ENCODE assay signal across 10 cellular contexts in the genomic region with DNA sequence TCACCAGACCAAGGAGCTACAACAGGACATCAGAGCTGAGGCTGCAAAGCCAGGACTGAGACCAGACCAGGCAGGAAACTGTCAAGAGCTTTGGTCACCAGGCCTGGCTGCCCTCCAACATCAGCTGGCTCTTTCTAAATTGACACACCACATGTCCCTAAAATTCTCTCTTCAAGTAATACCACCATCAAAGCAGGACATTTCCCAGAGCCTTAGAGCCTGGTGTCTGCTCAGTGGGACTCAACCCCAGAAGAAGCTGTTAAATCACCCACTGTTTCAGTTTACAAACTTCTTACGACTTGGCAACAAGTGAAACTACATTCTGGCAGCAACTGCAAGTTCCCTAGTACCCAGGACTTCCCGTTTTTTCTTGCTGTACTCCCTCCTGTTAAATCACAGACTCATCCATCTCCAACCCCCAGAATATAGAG. TPM values are rescaled to one million over a fixed set of nuclear protein-coding genes. Genes with fewer than 3 reads are reported as not detected.
DNase-seq lines count a peak whose midpoint lies in the region; ATAC-seq and TF ChIP-seq lines count a peak whose summit lies in the region.
"Had no signal": no experiment of that assay in that cellular context is flagged by ENCODE, and none has a peak within 500 bp of the region (broad histone marks: within the 10 kb centered on the region; RNA-seq: fewer than 3 reads in every experiment).

No MANE protein-coding gene starts in this region.

- H3K9me3 ChIP-seq in muscle layer of colon (ENCODE audit: low read length) = no peaks in the 10 kb centered on the region
- H3K9me3 ChIP-seq in CD4-positive, alpha-beta T cell (ENCODE audit: control insufficient read depth, low read length) = no peaks in the 10 kb centered on the region

- peaks cover 26% of the 10 kb centered on the region for H3K27me3 Mint-ChIP-seq in CD4-positive, alpha-beta T cell

- intact Hi-C loops in CD4-positive, alpha-beta T cell (cut with DNase I, micrococcal nuclease) = loop anchor here in 1 of 2 experiments (5.0 to 10.0 kb wide), 2 partner anchors 146 to 618 kb away; no protein-coding TSS in a partner anchor

- H3K9ac ChIP-seq in muscle layer of colon (ENCODE audit: low read length) = no peak overlapping the region

- H3K4me1 Mint-ChIP-seq in CD4-positive, alpha-beta T cell (ENCODE audit: low read depth) = peaks cover 13% of the 10 kb centered on the region

- peaks cover 49% of the 10 kb centered on the region for H3K4me1 ChIP-seq in muscle layer of colon (ENCODE audit: insufficient read depth, low read length)

- H3K27ac Mint-ChIP-seq in CD4-positive, alpha-beta T cell = no peak overlapping the region
- H3K27ac Mint-ChIP-seq in activated naive CD4-positive, alpha-beta T cell treated with anti-CD3 and anti-CD28 coated beads, Interleukin-2, amount 50 U/mL, for 72 hours = no peak overlapping the region

- DNase-seq in AG08395 (ENCODE audit: low spot score) (peak; percentile 19), NCI-H2029 treated with DMSO at 0.1 percent for 48 hours (lab: John Stamatoyannopoulos, UW) (peak; percentile 31), dermis microvascular lymphatic vessel endothelial cell (ENCODE audit: low read depth in 2 of 2) (peak; percentile 44 to 68)
- no peak for DNase-seq in CD4-positive, alpha-beta T cell
- no peak for DNase-seq in activated naive CD4-positive, alpha-beta T cell treated with anti-CD3 and anti-CD28 coated beads, Interleukin-2, amount 50 U/mL, for 72 hours (ENCODE audit: low spot score in 2 of 2)
- DNase-seq in stimulated activated CD4-positive, alpha-beta T cell treated with anti-CD3 and anti-CD28 coated beads, Interleukin-4, amount 100 ng/mL, for 4 hours = no peak
- DNase-seq: glutamatergic neuron; stimulated activated CD8-positive, alpha-beta memory T cell treated with anti-CD3 and anti-CD28 coated beads, Interleukin-4, amount 100 ng/mL, for 48 hours had no signal

- H3K4me3 ChIP-seq in muscle layer of colon (ENCODE audit: low read depth in 1 of 2, low read length in 2 of 2) = peak overlapping the region in 1 of 2 donors; percentile 16

- no peak for ATAC-seq in CD4-positive, alpha-beta T cell (ENCODE audit: poor library complexity)
- no peak for ATAC-seq in activated CD4-positive, CD25-positive, alpha-beta regulatory T cell treated with anti-CD3 and anti-CD28 coated beads, Interleukin-2, amount 50 U/mL, for 24 hours
- ATAC-seq in activated naive CD4-positive, alpha-beta T cell treated with anti-CD3 and anti-CD28 coated beads, Interleukin-2, amount 50 U/mL, for 72 hours = no peak

- H3K27ac ChIP-seq in muscle layer of colon (ENCODE audit: low read depth, low read length) = peak overlapping the region; percentile 49
- no peak overlapping the region for H3K27ac ChIP-seq in CD4-positive, alpha-beta T cell (ENCODE audit: low read depth, low read length)

- H3K9me3 Mint-ChIP-seq in CD4-positive, alpha-beta T cell = no peaks in the 10 kb centered on the region
- no peaks in the 10 kb centered on the region for H3K9me3 Mint-ChIP-seq in activated naive CD4-positive, alpha-beta T cell treated with anti-CD3 and anti-CD28 coated beads, Interleukin-2, amount 50 U/mL, for 72 hours

- no peaks in the 10 kb centered on the region for H3K36me3 Mint-ChIP-seq in CD4-positive, alpha-beta T cell (ENCODE audit: low read depth)
- no peaks in the 10 kb centered on the region for H3K36me3 Mint-ChIP-seq in activated naive CD4-positive, alpha-beta T cell treated with anti-CD3 and anti-CD28 coated beads, Interleukin-2, amount 50 U/mL, for 72 hours

- no peak overlapping the region for H3K4me3 Mint-ChIP-seq in CD4-positive, alpha-beta T cell

- no peaks in the 10 kb centered on the region for H3K36me3 ChIP-seq in muscle layer of colon (ENCODE audit: insufficient read depth, low read length)

- POLR2A ChIA-PET in CD4-positive, alpha-beta T cell (lab: Charles Lee) = interaction anchor here (1.4 kb wide), 1 partner anchor 10 kb away, joined by 3 read pairs; no protein-coding TSS in a partner anchor

- no peaks in the 10 kb centered on the region for H3K27me3 ChIP-seq in muscle layer of colon (ENCODE audit: control insufficient read depth in 1 of 2, insufficient read depth in 2 of 2, low read length in 2 of 2)
- peaks cover 10% of the 10 kb centered on the region for H3K27me3 ChIP-seq in CD4-positive, alpha-beta T cell (ENCODE audit: control insufficient read depth, insufficient read depth, low read length)

- TF ChIP-seq CTCF in CD4-positive, alpha-beta T cell (IDR thresholded peaks at IDR 0.05) = no peak

- CTCF ChIA-PET in CD4-positive, alpha-beta T cell (lab: Charles Lee) = interaction anchor here (1.0 kb wide), 1 partner anchor 14 kb away, joined by 4 read pairs; no protein-coding TSS in a partner anchor

RNA-seq across cellular contexts. Expression of a gene that starts 3.8 kb away (rescaled TPM):
- 0.25 and 0.39 TPM in 2 replicates for total RNA-seq in dermis microvascular lymphatic vessel endothelial cell
- not detected for total RNA-seq in CD4-positive, alpha-beta T cell
- not detected for total RNA-seq in activated naive CD4-positive, alpha-beta T cell treated with anti-CD3 and anti-CD28 coated beads, Interleukin-2, amount 50 U/mL, for 72 hours

Comparison
In these comparisons a context has a peak if more than half of its experiments do, and no peak if none do; other contexts are left out.
1. DNase-seq: peak in AG08395 (single experiment), NCI-H2029 treated with DMSO at 0.1 percent for 48 hours (single experiment) and dermis microvascular lymphatic vessel endothelial cell (2 of 2); none in CD4-positive, alpha-beta T cell (0 of 10), activated naive CD4-positive, alpha-beta T cell treated with anti-CD3 and anti-CD28 coated beads, Interleukin-2, amount 50 U/mL, for 72 hours (0 of 2) and stimulated activated CD4-positive, alpha-beta T cell treated with anti-CD3 and anti-CD28 coated beads, Interleukin-4, amount 100 ng/mL, for 4 hours (0 of 2).